ENCODE assay signal across 8 cellular contexts in genomic region chr7:142603870-142604448, GRCh38.
DNase-seq lines count a peak whose midpoint lies in the region; ATAC-seq, FAIRE-seq and TF ChIP-seq lines count a peak whose summit lies in the region.

No MANE protein-coding gene starts in this region.

- H3K27ac Mint-ChIP-seq in activated naive CD8-positive, alpha-beta T cell treated with anti-CD3 and anti-CD28 coated beads, Interleukin-2, amount 10 ng/mL, durations not matched to agents 7 days and 5 days = no peak overlapping the region

- H3K9me3 Mint-ChIP-seq in activated naive CD8-positive, alpha-beta T cell treated with anti-CD3 and anti-CD28 coated beads, Interleukin-2, amount 10 ng/mL, durations not matched to agents 7 days and 5 days = no peaks in the 10 kb centered on the region

- no peak overlapping the region for H3K4me3 Mint-ChIP-seq in activated naive CD8-positive, alpha-beta T cell treated with anti-CD3 and anti-CD28 coated beads, Interleukin-2, amount 10 ng/mL, durations not matched to agents 7 days and 5 days

- POLR2A ChIA-PET in GM10248 (lab: Yijun Ruan, JAX) = no interaction called here
- POLR2A ChIA-PET in activated naive CD8-positive, alpha-beta T cell treated with anti-CD3 and anti-CD28 coated beads, Interleukin-2, amount 10 ng/mL, durations not matched to agents 7 days and 5 days (lab: Charles Lee) = no interaction called here

- no peaks in the 10 kb centered on the region for H3K36me3 Mint-ChIP-seq in activated naive CD8-positive, alpha-beta T cell treated with anti-CD3 and anti-CD28 coated beads, Interleukin-2, amount 10 ng/mL, durations not matched to agents 7 days and 5 days

- peaks cover 7% of the 10 kb centered on the region for H3K27me3 Mint-ChIP-seq in activated naive CD8-positive, alpha-beta T cell treated with anti-CD3 and anti-CD28 coated beads, Interleukin-2, amount 10 ng/mL, durations not matched to agents 7 days and 5 days

- no peak for FAIRE-seq in RCC 7860 (lab: Jason Lieb, UNC)

- ATAC-seq in activated naive CD8-positive, alpha-beta T cell treated with anti-CD3 and anti-CD28 coated beads, Interleukin-2, amount 10 ng/mL, durations not matched to agents 7 days and 5 days (ENCODE audit: low read depth) = peak; percentile 54
- no peak for ATAC-seq in HG03520 (IDR thresholded peaks at IDR 0.05; ENCODE audit: unreplicated experiment)

- no peaks in the 10 kb centered on the region for H3K4me1 Mint-ChIP-seq in activated naive CD8-positive, alpha-beta T cell treated with anti-CD3 and anti-CD28 coated beads, Interleukin-2, amount 10 ng/mL, durations not matched to agents 7 days and 5 days

- peak; percentile 81 for TF ChIP-seq CTCF in GM10248 (IDR thresholded peaks at IDR 0.05; ENCODE audit: control extremely low read depth, extremely low read depth, low read depth, missing control alignments)

- DNase-seq in ACHN (peak; percentile 79), GM10248 (ENCODE audit: extremely low spot score) (peak; percentile 62), HuH-7.5 (ENCODE audit: low spot score) (peak; percentile 13), RCC 7860 (ENCODE audit: low spot score) (peak; percentile 38), hepatic stellate cell (ENCODE audit: low spot score) (peak; percentile 37)
- DNase-seq in activated naive CD8-positive, alpha-beta T cell treated with anti-CD3 and anti-CD28 coated beads, Interleukin-2, amount 10 ng/mL, durations not matched to agents 7 days and 5 days = no peak
- DNase-seq in stimulated activated CD4-positive, alpha-beta T cell treated with anti-CD3 and anti-CD28 coated beads, Interleukin-12 subunit alpha, Interleukin-12 subunit beta, amount 100 ng/mL, for 48 hours (ENCODE audit: low read depth in 2 of 3, low spot score in 1 of 3) = peak in 2 of 3 donors; percentile 21 to 43

- CTCF ChIA-PET in GM10248 (lab: Yijun Ruan, JAX) = interaction anchor here (0.5 to 7.5 kb wide), 47 partner anchors 8 to 637 kb away, joined by 3 to 88 read pairs (median 5); no protein-coding TSS in a partner anchor

- in situ Hi-C loops in ACHN (cut with HindIII; ENCODE audit: low pct_ligation_motif_present, low pct_unique_long_range_greater_than_20kb, low sequenced_read_pairs) = no loop called here
